ENCODE assay signal across 23 cellular contexts in genomic region chr3:188007897-188008296, GRCh38.
DNase-seq lines count a peak whose midpoint lies in the region; ATAC-seq and TF ChIP-seq lines count a peak whose summit lies in the region.
"Had no signal": no experiment of that assay in that cellular context is flagged by ENCODE, and none has a peak within 500 bp of the region (broad histone marks: within the 10 kb centered on the region; RNA-seq: fewer than 3 reads in every experiment).

No MANE protein-coding gene starts in this region.

- H3K4me3 ChIP-seq in left ventricle myocardium inferior = no peak overlapping the region
- H3K4me3 ChIP-seq in left lung = no peak overlapping the region
- no peak overlapping the region for H3K4me3 ChIP-seq in stomach
- H3K4me3 ChIP-seq: esophagus squamous epithelium, MG63, PC-9, right lobe of liver, tibial artery had no signal

- DNase-seq in Right ventricle myocardium inferior (ENCODE audit: missing footprints) (peak; percentile 71), left ventricle myocardium inferior (no peak), NOMO-1 treated with dmso at 0.1 percent for 144 hours (lab: John Stamatoyannopoulos, UW; ENCODE audit: unreplicated experiment) (peak; percentile 89), left lung (peak; percentile 68 to 85), stomach (no peak)
- no peak for DNase-seq in activated naive CD4-positive, alpha-beta T cell (lab: John Stamatoyannopoulos, UW)
- DNase-seq: activated CD4-positive, alpha-beta T cell treated with anti-CD3 and anti-CD28 coated beads for 4 hours; activated naive CD4-positive, alpha-beta T cell treated with anti-CD3 and anti-CD28 coated beads for 36 hours; activated T-cell treated with anti-CD3 and anti-CD28 coated beads, Interleukin-2, amount 50 U/mL, for 4 hours; amygdala; DMS53; esophagus squamous epithelium; GF-D8; hypothalamus; MG63; NCI-H187 treated with DMSO at 0.1 percent for 48 hours; NCI-H226; PC-9; SHP77 treated with DMSO at 0.1 percent for 48 hours; tibial artery had no signal

- H3K4me1 ChIP-seq in left ventricle myocardium inferior = peaks cover 6% of the 10 kb centered on the region
- H3K4me1 ChIP-seq in left lung = peaks cover 0 to 27% of the 10 kb centered on the region in 2 donors
- peaks cover 6 to 16% (median 8%) of the 10 kb centered on the region in 4 donors for H3K4me1 ChIP-seq in stomach
- H3K4me1 ChIP-seq: tibial artery had no signal

- no peak for TF ChIP-seq EP300 in stomach (IDR thresholded peaks at IDR 0.05)

- TF ChIP-seq POLR2A in stomach (IDR thresholded peaks at IDR 0.05) = no peak

- no peak for ATAC-seq in Right ventricle myocardium inferior
- ATAC-seq in left lung = peak; percentile 33
- ATAC-seq in HG02852 (IDR thresholded peaks at IDR 0.05; ENCODE audit: unreplicated experiment) = no peak
- no peak for ATAC-seq in HG02884 (IDR thresholded peaks at IDR 0.05; ENCODE audit: unreplicated experiment)
- ATAC-seq: activated T-cell treated with anti-CD3 and anti-CD28 coated beads, Interleukin-2, amount 50 U/mL, for 4 hours; right lobe of liver had no signal

- H3K9me3 ChIP-seq in left ventricle myocardium inferior (replicated peaks) (peaks cover 8% of the 10 kb centered on the region), left lung (peaks cover 0 to 9% of the 10 kb centered on the region in 2 donors), stomach (peaks cover 0 to 4% (median 0%) of the 10 kb centered on the region in 4 donors)
- H3K9me3 ChIP-seq: esophagus squamous epithelium, MG63, right lobe of liver, tibial artery had no signal

- intact Hi-C loops in Right ventricle myocardium inferior (cut with DNase I) (no loop called here), left ventricle myocardium inferior (cut with micrococcal nuclease) (no loop called here), left lung (cut with DNase I) (no loop called here), stomach (cut with DNase I; ENCODE audit: low total_unique reads) (no loop called here)

- TF ChIP-seq CTCF in left ventricle myocardium inferior (IDR thresholded peaks at IDR 0.05; ENCODE audit: borderline replicate concordance) (no peak), left lung (IDR thresholded peaks at IDR 0.05) (no peak), stomach (IDR thresholded peaks at IDR 0.05) (no peak)

- H3K27me3 ChIP-seq in left ventricle myocardium inferior (ENCODE audit: low read depth) (no peaks in the 10 kb centered on the region), left lung (no peaks in the 10 kb centered on the region), stomach (no peaks in the 10 kb centered on the region)
- H3K27me3 ChIP-seq: esophagus squamous epithelium, MG63, right lobe of liver, tibial artery had no signal

- 82 to 95% (median 91%) methylated on average over 6 of the region's 6 CpGs for WGBS in stomach, 5 donors

- H3K27ac ChIP-seq in left ventricle myocardium inferior (replicated peaks) (no peak overlapping the region), left lung (peak overlapping the region in 1 of 2 donors; percentile 72), stomach (peak overlapping the region in 1 of 5 donors; percentile 17)
- H3K27ac ChIP-seq: esophagus squamous epithelium, PC-9, tibial artery had no signal

- H3K36me3 ChIP-seq in left ventricle myocardium inferior = no peaks in the 10 kb centered on the region
- H3K36me3 ChIP-seq in left lung = no peaks in the 10 kb centered on the region
- H3K36me3 ChIP-seq in stomach = no peaks in the 10 kb centered on the region
- H3K36me3 ChIP-seq: esophagus squamous epithelium, MG63, right lobe of liver, tibial artery had no signal

Comparison
In these comparisons a context has a peak if more than half of its experiments do, and no peak if none do; other contexts are left out.
1. DNase-seq: peak in Right ventricle myocardium inferior (single experiment), NOMO-1 treated with dmso at 0.1 percent for 144 hours (single experiment) and left lung (2 of 2); none in left ventricle myocardium inferior (single experiment), stomach (single experiment) and activated naive CD4-positive, alpha-beta T cell (0 of 4).